ENCODE assay signal across 12 cellular contexts in the genomic region with DNA sequence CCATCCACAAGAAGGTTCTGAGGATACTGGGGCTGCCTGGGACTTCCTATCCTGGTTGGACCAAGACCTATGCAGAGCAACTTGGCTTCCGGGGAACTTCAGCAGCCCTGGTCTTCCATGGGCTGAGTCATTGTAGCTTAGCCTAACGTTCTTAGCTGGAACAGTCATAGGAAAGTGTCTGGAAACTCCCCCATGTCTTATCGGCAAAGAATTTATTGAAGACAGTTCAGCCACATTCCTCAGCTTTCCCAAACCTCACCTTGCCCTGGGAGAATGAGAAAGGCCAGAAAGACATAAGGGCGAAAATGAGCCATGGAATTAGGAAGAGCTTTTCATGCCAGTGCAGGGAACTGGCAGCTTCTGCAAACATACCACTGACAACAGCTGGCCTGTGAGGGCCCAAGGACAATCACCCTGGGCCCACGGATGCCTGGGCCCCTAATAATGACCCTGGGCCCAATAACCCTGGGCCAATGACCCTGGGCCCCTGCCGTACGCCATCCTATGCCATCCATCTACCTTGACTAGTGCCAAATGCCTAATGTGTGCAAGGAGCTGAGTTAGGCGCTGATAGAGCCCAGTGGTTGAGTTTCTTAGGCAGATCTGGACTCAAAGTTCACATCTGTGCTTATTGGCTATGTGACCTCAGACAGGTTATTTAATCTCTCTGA.
DNase-seq lines count a peak whose midpoint lies in the region; ATAC-seq and TF ChIP-seq lines count a peak whose summit lies in the region.
"Had no signal": no experiment of that assay in that cellular context is flagged by ENCODE, and none has a peak within 500 bp of the region (broad histone marks: within the 10 kb centered on the region; RNA-seq: fewer than 3 reads in every experiment).

No MANE protein-coding gene starts in this region.

- peaks cover 0 to 2% (median 0%) of the 10 kb centered on the region in 5 donors for H3K27me3 Mint-ChIP-seq in naive thymus-derived CD8-positive, alpha-beta T cell
- H3K27me3 Mint-ChIP-seq in activated naive CD8-positive, alpha-beta T cell treated with anti-CD3 and anti-CD28 coated beads, Interleukin-2, amount 50 U/mL, for 24 hours: no peaks in the 10 kb centered on the region
- H3K27me3 Mint-ChIP-seq: type B pancreatic cell had no signal

- H3K9me3 ChIP-seq in esophagus squamous epithelium (no peaks in the 10 kb centered on the region), parathyroid adenoma (ENCODE audit: control insufficient read depth, low read length) (no peaks in the 10 kb centered on the region)

- no peak overlapping the region for H3K4me3 Mint-ChIP-seq in naive thymus-derived CD8-positive, alpha-beta T cell
- no peak overlapping the region for H3K4me3 Mint-ChIP-seq in activated naive CD8-positive, alpha-beta T cell treated with anti-CD3 and anti-CD28 coated beads, Interleukin-2, amount 50 U/mL, for 24 hours
- H3K4me3 Mint-ChIP-seq: type B pancreatic cell had no signal

- no peaks in the 10 kb centered on the region for H3K36me3 ChIP-seq in esophagus squamous epithelium
- no peaks in the 10 kb centered on the region for H3K36me3 ChIP-seq in parathyroid adenoma (ENCODE audit: control insufficient read depth, insufficient read depth, low read length)

- no peak for TF ChIP-seq POLR2A in esophagus squamous epithelium (IDR thresholded peaks at IDR 0.05)

- H3K36me3 Mint-ChIP-seq in naive thymus-derived CD8-positive, alpha-beta T cell: no peaks in the 10 kb centered on the region
- H3K36me3 Mint-ChIP-seq in activated naive CD8-positive, alpha-beta T cell treated with anti-CD3 and anti-CD28 coated beads, Interleukin-2, amount 50 U/mL, for 24 hours (ENCODE audit: low read depth): no peaks in the 10 kb centered on the region
- H3K36me3 Mint-ChIP-seq: type B pancreatic cell had no signal

- H3K27me3 ChIP-seq in esophagus squamous epithelium (no peaks in the 10 kb centered on the region), parathyroid adenoma (ENCODE audit: control insufficient read depth, insufficient read depth, low read length) (no peaks in the 10 kb centered on the region)

- peak overlapping the region in 3 of 4 donors; percentile 17 to 42 (median 27) for H3K27ac ChIP-seq in esophagus squamous epithelium
- H3K27ac ChIP-seq in parathyroid adenoma: no peak overlapping the region

- H3K9me3 Mint-ChIP-seq in naive thymus-derived CD8-positive, alpha-beta T cell: no peaks in the 10 kb centered on the region
- H3K9me3 Mint-ChIP-seq in activated naive CD8-positive, alpha-beta T cell treated with anti-CD3 and anti-CD28 coated beads, Interleukin-2, amount 50 U/mL, for 24 hours: no peaks in the 10 kb centered on the region
- H3K9me3 Mint-ChIP-seq: type B pancreatic cell had no signal

- H3K4me3 ChIP-seq in esophagus squamous epithelium: no peak overlapping the region
- H3K4me3 ChIP-seq in parathyroid adenoma (ENCODE audit: low read depth, low read length): no peak overlapping the region

- peak; percentile 94 for DNase-seq in Daoy (ENCODE audit: low read depth)
- peak; percentile 65 for DNase-seq in RKO (ENCODE audit: low spot score)
- no peak for DNase-seq in esophagus squamous epithelium (lab: John Stamatoyannopoulos, UW)
- no peak for DNase-seq in naive thymus-derived CD8-positive, alpha-beta T cell
- no peak for DNase-seq in COLO829 (ENCODE audit: low spot score)
- DNase-seq in mucosa of gallbladder (ENCODE audit: low spot score): no peak
- DNase-seq in activated naive CD8-positive, alpha-beta T cell treated with anti-CD3 and anti-CD28 coated beads, Interleukin-2, amount 50 U/mL, for 24 hours: no peak
- DNase-seq: cerebellar nuclear complex, NCI-H1694 had no signal

- no peak overlapping the region for H3K9ac ChIP-seq in parathyroid adenoma

- no peak overlapping the region for H2AFZ ChIP-seq in parathyroid adenoma

- intact Hi-C loops in esophagus squamous epithelium (cut with DNase I): no loop called here

- H3K79me2 ChIP-seq in parathyroid adenoma: no peaks in the 10 kb centered on the region

- WGBS in esophagus squamous epithelium, 2 donors: 36 to 41% methylated on average over 7 to 8 of the region's 8 CpGs

- TF ChIP-seq CTCF in esophagus squamous epithelium (IDR thresholded peaks at IDR 0.05) (no peak), parathyroid adenoma (IDR thresholded peaks at IDR 0.05) (no peak)

- H3K4me1 ChIP-seq in esophagus squamous epithelium (peaks cover 9 to 56% (median 33%) of the 10 kb centered on the region in 3 donors), parathyroid adenoma (peaks cover 22% of the 10 kb centered on the region)

- H3K27ac Mint-ChIP-seq in naive thymus-derived CD8-positive, alpha-beta T cell: peak overlapping the region in 1 of 10 donors; percentile 53
- no peak overlapping the region for H3K27ac Mint-ChIP-seq in activated naive CD8-positive, alpha-beta T cell treated with anti-CD3 and anti-CD28 coated beads, Interleukin-2, amount 50 U/mL, for 24 hours
- H3K27ac Mint-ChIP-seq: type B pancreatic cell had no signal

- POLR2A ChIA-PET in naive thymus-derived CD8-positive, alpha-beta T cell (lab: Charles Lee): no interaction called here

- peaks cover 0 to 1% (median 0%) of the 10 kb centered on the region in 4 donors for H3K4me1 Mint-ChIP-seq in naive thymus-derived CD8-positive, alpha-beta T cell
- no peaks in the 10 kb centered on the region for H3K4me1 Mint-ChIP-seq in activated naive CD8-positive, alpha-beta T cell treated with anti-CD3 and anti-CD28 coated beads, Interleukin-2, amount 50 U/mL, for 24 hours

- no peak for ATAC-seq in naive thymus-derived CD8-positive, alpha-beta T cell
- ATAC-seq in activated naive CD8-positive, alpha-beta T cell treated with anti-CD3 and anti-CD28 coated beads, Interleukin-2, amount 50 U/mL, for 24 hours: no peak
- ATAC-seq: Right ventricle myocardium inferior had no signal

- peak overlapping the region; percentile 7 for H3K4me2 ChIP-seq in parathyroid adenoma (ENCODE audit: low read length)

Comparison
In these comparisons a context has a peak if more than half of its experiments do, and no peak if none do; other contexts are left out.
1. DNase-seq: peak in Daoy (single experiment) and RKO (single experiment); none in esophagus squamous epithelium (single experiment), naive thymus-derived CD8-positive, alpha-beta T cell (0 of 10), COLO829 (single experiment), mucosa of gallbladder (single experiment) and activated naive CD8-positive, alpha-beta T cell treated with anti-CD3 and anti-CD28 coated beads, Interleukin-2, amount 50 U/mL, for 24 hours (single experiment).